Comparison of ENCODE assay signal across 14 cellular contexts in the genomic region with DNA sequence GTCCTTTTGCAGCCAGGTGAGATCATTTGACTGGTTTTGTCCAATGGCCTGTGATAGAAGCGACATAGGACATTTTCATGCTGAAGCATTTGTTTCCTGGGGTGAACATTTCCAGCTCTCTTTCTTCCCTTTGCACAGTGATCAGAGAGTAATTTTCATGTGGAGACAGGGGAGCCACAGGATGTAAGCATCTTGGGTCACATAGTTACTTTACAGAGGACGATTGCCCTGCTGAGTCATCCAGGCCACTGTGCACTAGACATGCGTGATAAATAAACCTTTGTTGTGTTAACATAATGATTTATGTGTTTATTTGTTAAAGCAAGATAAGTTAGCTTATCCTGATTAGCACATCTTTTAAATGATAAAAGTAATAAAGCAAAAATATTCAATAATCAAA.
DNase-seq lines count a peak whose midpoint lies in the region; ATAC-seq, FAIRE-seq and TF ChIP-seq lines count a peak whose summit lies in the region.
"Had no signal": no experiment of that assay in that cellular context is flagged by ENCODE, and none has a peak within 500 bp of the region (broad histone marks: within the 10 kb centered on the region; RNA-seq: fewer than 3 reads in every experiment).

No MANE protein-coding gene starts in this region.

- no peak overlapping the region for H3K27ac Mint-ChIP-seq in activated CD4-positive, alpha-beta T cell treated with anti-CD3 and anti-CD28 coated beads, Interleukin-2, amount 10 ng/mL, durations not matched to agents 24 days and 14 days
- H3K27ac Mint-ChIP-seq: naive B cell had no signal

- intact Hi-C loops in left lung (cut with DNase I): no loop called here
- intact Hi-C loops in activated CD4-positive, alpha-beta T cell treated with anti-CD3 and anti-CD28 coated beads, Interleukin-2, amount 10 ng/mL, durations not matched to agents 24 days and 14 days (cut with micrococcal nuclease): no loop called here

- H3K4me1 ChIP-seq in HUES48 (ENCODE audit: control insufficient read depth, insufficient read depth, low read length): peaks cover 11% of the 10 kb centered on the region
- no peaks in the 10 kb centered on the region for H3K4me1 ChIP-seq in left lung
- H3K4me1 ChIP-seq: spleen had no signal

- H3K9ac ChIP-seq in HUES48 (ENCODE audit: low read depth, low read length): no peak overlapping the region

- no peak overlapping the region for H3K4me3 Mint-ChIP-seq in activated CD4-positive, alpha-beta T cell treated with anti-CD3 and anti-CD28 coated beads, Interleukin-2, amount 10 ng/mL, durations not matched to agents 24 days and 14 days
- H3K4me3 Mint-ChIP-seq: naive B cell had no signal

- H3K27me3 ChIP-seq in HUES48 (ENCODE audit: control insufficient read depth, insufficient read depth, low read length): no peaks in the 10 kb centered on the region
- H3K27me3 ChIP-seq in bronchial epithelial cell (ENCODE audit: control insufficient read depth, insufficient read depth, low read length): no peaks in the 10 kb centered on the region
- H3K27me3 ChIP-seq in left lung: no peaks in the 10 kb centered on the region
- H3K27me3 ChIP-seq: spleen had no signal

- ATAC-seq in left lung (no peak), HG03196 (IDR thresholded peaks at IDR 0.05; ENCODE audit: unreplicated experiment) (no peak)

- H3K4me3 ChIP-seq in HUES48 (ENCODE audit: low read depth, low read length): no peak overlapping the region
- no peak overlapping the region for H3K4me3 ChIP-seq in bronchial epithelial cell (ENCODE audit: low read depth, low read length)
- H3K4me3 ChIP-seq in left lung: no peak overlapping the region
- H3K4me3 ChIP-seq: spleen had no signal

- no peak for FAIRE-seq in bronchial epithelial cell (lab: Jason Lieb, UNC)
- FAIRE-seq: G401.6 had no signal

- H3K36me3 ChIP-seq in HUES48 (ENCODE audit: control insufficient read depth, insufficient read depth, low read length) (no peaks in the 10 kb centered on the region), bronchial epithelial cell (ENCODE audit: control insufficient read depth, insufficient read depth, low read length) (no peaks in the 10 kb centered on the region), left lung (no peaks in the 10 kb centered on the region)
- H3K36me3 ChIP-seq: spleen had no signal

- peaks cover 5% of the 10 kb centered on the region; the same call in 1 of the 2 replicates for H3K9me3 ChIP-seq in HUES48 (ENCODE audit: control insufficient read depth, insufficient read depth, low read length)
- no peaks in the 10 kb centered on the region for H3K9me3 ChIP-seq in left lung

- no peaks in the 10 kb centered on the region for H3K36me3 Mint-ChIP-seq in activated CD4-positive, alpha-beta T cell treated with anti-CD3 and anti-CD28 coated beads, Interleukin-2, amount 10 ng/mL, durations not matched to agents 24 days and 14 days (ENCODE audit: low read depth)
- H3K36me3 Mint-ChIP-seq: naive B cell had no signal

- no peak for TF ChIP-seq CTCF in C4-2B (conservative IDR thresholded peaks at IDR 0.05)
- no peak for TF ChIP-seq CTCF in bronchial epithelial cell (IDR thresholded peaks at IDR 0.05; ENCODE audit: insufficient read depth, low read length, severe bottlenecking)
- no peak for TF ChIP-seq CTCF in left lung (IDR thresholded peaks at IDR 0.05)

- H3K4me1 Mint-ChIP-seq in activated CD4-positive, alpha-beta T cell treated with anti-CD3 and anti-CD28 coated beads, Interleukin-2, amount 10 ng/mL, durations not matched to agents 24 days and 14 days: no peaks in the 10 kb centered on the region
- H3K4me1 Mint-ChIP-seq: naive B cell had no signal

- peak; percentile 53 for DNase-seq in bronchial epithelial cell (ENCODE audit: low read depth)
- DNase-seq in lung microvascular endothelial cell (ENCODE audit: low read depth in 2 of 2): peak; percentile 15 to 17
- DNase-seq in NOMO-1 treated with DMSO at 0.1 percent for 48 hours (lab: John Stamatoyannopoulos, UW; ENCODE audit: unreplicated experiment): no peak
- DNase-seq in left lung: no peak
- no peak for DNase-seq in activated CD4-positive, alpha-beta T cell treated with anti-CD3 and anti-CD28 coated beads, Interleukin-2, amount 10 ng/mL, durations not matched to agents 24 days and 14 days
- DNase-seq: naive B cell, NCI-H1105, NCI-H526, spleen, trophoblast cell had no signal

- H3K27me3 Mint-ChIP-seq in activated CD4-positive, alpha-beta T cell treated with anti-CD3 and anti-CD28 coated beads, Interleukin-2, amount 10 ng/mL, durations not matched to agents 24 days and 14 days: no peaks in the 10 kb centered on the region
- H3K27me3 Mint-ChIP-seq: naive B cell had no signal

- H3K9me3 Mint-ChIP-seq in activated CD4-positive, alpha-beta T cell treated with anti-CD3 and anti-CD28 coated beads, Interleukin-2, amount 10 ng/mL, durations not matched to agents 24 days and 14 days: no peaks in the 10 kb centered on the region

- H3K27ac ChIP-seq in C4-2B: peak overlapping the region; percentile 81; the same call in 1 of the 2 replicates
- peak overlapping the region; percentile 28 for H3K27ac ChIP-seq in HUES48 (ENCODE audit: low read depth, low read length)
- H3K27ac ChIP-seq in left lung: no peak overlapping the region
- H3K27ac ChIP-seq: spleen had no signal

Comparison
In these comparisons a context has a peak if more than half of its experiments do, and no peak if none do; other contexts are left out.
1. H3K27ac ChIP-seq: peak in C4-2B (single experiment) and HUES48 (single experiment); none in left lung (0 of 2).
2. DNase-seq: peak in bronchial epithelial cell (single experiment) and lung microvascular endothelial cell (2 of 2); none in NOMO-1 treated with DMSO at 0.1 percent for 48 hours (single experiment), left lung (0 of 2) and activated CD4-positive, alpha-beta T cell treated with anti-CD3 and anti-CD28 coated beads, Interleukin-2, amount 10 ng/mL, durations not matched to agents 24 days and 14 days (single experiment).